In the genomic region with DNA sequence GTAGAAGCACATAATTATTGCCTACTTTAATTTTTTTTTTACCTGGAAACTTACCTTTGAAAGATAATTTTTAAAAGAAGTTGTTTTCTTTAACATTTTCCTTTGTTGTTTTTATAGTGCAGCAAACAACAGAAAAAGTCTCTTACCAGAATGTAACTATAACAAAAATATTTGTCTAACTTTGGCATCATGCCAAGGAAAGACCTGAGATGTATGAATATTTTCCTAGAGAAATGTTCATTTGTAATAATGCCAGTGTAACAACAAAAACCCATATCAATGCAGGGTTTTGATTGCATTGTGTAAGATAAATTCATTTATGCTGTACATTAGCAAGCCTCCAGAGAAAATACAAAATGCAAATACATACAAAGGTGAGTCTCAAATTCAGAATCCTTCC, we compare ENCODE assay signal across 28 cellular contexts.
"Had no signal": no experiment of that assay in that cellular context is flagged by ENCODE, and none has a peak within 500 bp of the region (broad histone marks: within the 10 kb centered on the region; RNA-seq: fewer than 3 reads in every experiment).

No MANE protein-coding gene starts in this region.

- H3K4me1 ChIP-seq: SJCRH30 had no signal

- H3K9me3 ChIP-seq: SJCRH30 had no signal

- H3K9ac ChIP-seq: KMS-11 had no signal

- H3K27ac Mint-ChIP-seq: T-cell, T-helper 17 cell had no signal

- H3K4me3 ChIP-seq: PC-9, SJCRH30, SK-N-MC had no signal

- H3K27me3 ChIP-seq: SJCRH30 had no signal

- DNase-seq: Karpas-422, MM.1S, MV-4-11, NCI-H1092, NCI-H1105, NCI-H1417 treated with DMSO at 0.1 percent for 48 hours, NCI-H1436 treated with DMSO at 0.1 percent for 48 hours, NCI-H1694 treated with DMSO at 0.1 percent for 48 hours, NCI-H187 treated with DMSO at 0.1 percent for 48 hours, NCI-H2029, NCI-H2081, NCI-H2171 treated with DMSO at 0.1 percent for 48 hours, NCI-H2227 treated with DMSO at 0.1 percent for 48 hours, NCI-H345, NCI-H446, NCI-H524, NCI-H526, NCI-H69, NCI-H82, PC-9, SHP77, SIG-M5, SJCRH30, T-cell, T-helper 17 cell had no signal

- H3K27ac ChIP-seq: KMS-11, PC-9, RWPE1, SJCRH30, SK-N-MC had no signal

- H3K36me3 ChIP-seq: SJCRH30 had no signal

- H3K27me3 Mint-ChIP-seq: T-cell, T-helper 17 cell had no signal

- H3K36me3 Mint-ChIP-seq: T-cell had no signal

- H3K4me3 Mint-ChIP-seq: T-cell, T-helper 17 cell had no signal

- H3K4me1 Mint-ChIP-seq: T-cell, T-helper 17 cell had no signal
